Comparison of ENCODE assay signal across 10 cellular contexts in genomic region chr17:29682987-29683386, GRCh38.
DNase-seq lines count a peak whose midpoint lies in the region; ATAC-seq and TF ChIP-seq lines count a peak whose summit lies in the region.
"Had no signal": no experiment of that assay in that cellular context is flagged by ENCODE, and none has a peak within 500 bp of the region (broad histone marks: within the 10 kb centered on the region; RNA-seq: fewer than 3 reads in every experiment).

No MANE protein-coding gene starts in this region.

- intact Hi-C loops in cardiac septum (cut with DNase I) = no loop called here
- intact Hi-C loops in dendritic cell treated with granulocyte-macrophage colony-stimulating factor and Interleukin-4, amounts not matched to agents 40 ng/mL and 50 ng/mL, for 4 days (cut with micrococcal nuclease) = loop anchor here (10.0 kb wide), 1 partner anchor 82 kb away; no protein-coding TSS in a partner anchor
- intact Hi-C loops in mucosa of descending colon (cut with DNase I, micrococcal nuclease) = no loop called here
- intact Hi-C loops in vagina (cut with DNase I) = no loop called here
- intact Hi-C loops in lower leg skin (cut with DNase I; ENCODE audit: low total_unique reads) = no loop called here

- peak overlapping the region; percentile 77 for H3K27ac Mint-ChIP-seq in dendritic cell treated with granulocyte-macrophage colony-stimulating factor and Interleukin-4, amounts not matched to agents 40 ng/mL and 50 ng/mL, for 4 days

- H3K36me3 Mint-ChIP-seq in dendritic cell treated with granulocyte-macrophage colony-stimulating factor and Interleukin-4, amounts not matched to agents 40 ng/mL and 50 ng/mL, for 4 days (ENCODE audit: low read depth) = peaks cover 58% of the 10 kb centered on the region

- H3K27ac ChIP-seq in cardiac muscle cell (peak overlapping the region; percentile 28), vagina (peak overlapping the region; percentile 60)

- H3K9me3 Mint-ChIP-seq in dendritic cell treated with granulocyte-macrophage colony-stimulating factor and Interleukin-4, amounts not matched to agents 40 ng/mL and 50 ng/mL, for 4 days = no peaks in the 10 kb centered on the region

- no peaks in the 10 kb centered on the region for H3K27me3 ChIP-seq in cardiac muscle cell
- no peaks in the 10 kb centered on the region for H3K27me3 ChIP-seq in vagina

- H3K36me3 ChIP-seq in cardiac muscle cell (no peaks in the 10 kb centered on the region), mucosa of descending colon (ENCODE audit: low read depth) (no peaks in the 10 kb centered on the region), vagina (no peaks in the 10 kb centered on the region)

- H3K9me3 ChIP-seq in cardiac muscle cell (ENCODE audit: low read depth) = no peaks in the 10 kb centered on the region
- H3K9me3 ChIP-seq in mucosa of descending colon = no peaks in the 10 kb centered on the region
- H3K9me3 ChIP-seq in vagina = no peaks in the 10 kb centered on the region

- H3K4me1 Mint-ChIP-seq in dendritic cell treated with granulocyte-macrophage colony-stimulating factor and Interleukin-4, amounts not matched to agents 40 ng/mL and 50 ng/mL, for 4 days (ENCODE audit: low read depth) = peaks cover 27% of the 10 kb centered on the region

- whole genome bisulfite sequencing in lower leg skin, 2 donors = 31 to 39% methylated on average over 3 of the region's 3 CpGs

- no peak for TF ChIP-seq CTCF in cardiac muscle cell (IDR thresholded peaks at IDR 0.05; ENCODE audit: low read depth, low read length)
- no peak for TF ChIP-seq CTCF in mucosa of descending colon (IDR thresholded peaks at IDR 0.05)
- TF ChIP-seq CTCF in vagina (IDR thresholded peaks at IDR 0.05) = no peak
- no peak for TF ChIP-seq CTCF in lower leg skin (IDR thresholded peaks at IDR 0.05)

- no peak overlapping the region for H3K4me3 Mint-ChIP-seq in dendritic cell treated with granulocyte-macrophage colony-stimulating factor and Interleukin-4, amounts not matched to agents 40 ng/mL and 50 ng/mL, for 4 days

- DNase-seq in cardiac muscle cell (ENCODE audit: low read depth in 1 of 2, low spot score in 1 of 2) (peak in 1 of 2 donors; percentile 38), cardiac septum (ENCODE audit: low spot score) (no peak), mucosa of descending colon (no peak), vagina (ENCODE audit: extremely low spot score in 2 of 2) (no peak), HCEC 1CT (no peak), lower leg skin (ENCODE audit: low spot score in 2 of 2) (no peak), NCI-H345 treated with DMSO at 0.1 percent for 48 hours (lab: John Stamatoyannopoulos, UW; ENCODE audit: unreplicated experiment) (no peak)
- DNase-seq: glutamatergic neuron, T-helper 1 cell had no signal

- H3K4me1 ChIP-seq in cardiac muscle cell (ENCODE audit: low read depth) (no peaks in the 10 kb centered on the region), mucosa of descending colon (ENCODE audit: low read depth) (no peaks in the 10 kb centered on the region), vagina (peaks cover 29% of the 10 kb centered on the region)

- H3K4me3 ChIP-seq in cardiac muscle cell (no peak overlapping the region), mucosa of descending colon (no peak overlapping the region), vagina (no peak overlapping the region), lower leg skin (ENCODE audit: low read depth, poor library complexity, severe bottlenecking) (no peak overlapping the region)

- TF ChIP-seq POLR2A in vagina (IDR thresholded peaks at IDR 0.05) = no peak
- TF ChIP-seq POLR2A in lower leg skin (IDR thresholded peaks at IDR 0.05) = no peak

- ATAC-seq in mucosa of descending colon = peak; percentile 64

- no peaks in the 10 kb centered on the region for H3K27me3 Mint-ChIP-seq in dendritic cell treated with granulocyte-macrophage colony-stimulating factor and Interleukin-4, amounts not matched to agents 40 ng/mL and 50 ng/mL, for 4 days
